In the genomic region with DNA sequence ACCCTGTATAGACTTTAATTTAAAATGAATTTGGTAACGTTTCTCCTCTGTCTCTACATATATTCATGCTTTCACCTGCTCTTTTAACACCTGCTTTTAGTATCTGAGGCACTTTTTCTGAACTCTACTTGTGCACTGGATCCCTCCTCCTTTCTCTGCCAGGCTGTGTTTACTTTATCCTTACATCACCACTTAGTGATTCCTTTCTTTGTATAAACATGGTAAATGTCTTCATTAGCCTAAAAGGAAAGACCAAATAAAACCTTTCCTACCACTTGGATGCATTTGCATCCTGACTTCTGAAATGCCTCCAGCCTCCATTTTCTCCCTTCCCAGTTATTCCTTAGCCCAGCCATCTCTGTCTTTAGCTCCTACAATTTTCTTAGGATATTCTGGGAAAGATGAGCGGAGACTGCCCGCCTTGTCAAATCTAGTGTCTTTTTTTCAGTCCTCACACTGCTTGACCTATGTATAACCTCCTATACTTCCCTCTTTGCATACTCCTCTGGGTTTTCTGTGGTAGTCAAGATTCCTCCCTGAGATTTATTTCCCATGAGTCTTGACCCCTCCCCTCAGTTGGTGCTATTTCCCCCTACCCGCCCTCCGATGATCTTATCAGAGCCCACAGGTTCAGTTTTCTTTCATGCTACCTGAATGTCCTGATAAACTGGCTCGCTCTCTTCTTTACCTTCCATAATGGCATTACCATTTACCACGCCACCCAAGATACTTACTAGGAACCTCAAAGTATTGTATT, we compare ENCODE assay signal across 11 cellular contexts. TPM values are rescaled to one million over a fixed set of nuclear protein-coding genes. Genes with fewer than 3 reads are reported as not detected.
DNase-seq lines count a peak whose midpoint lies in the region; ATAC-seq and TF ChIP-seq lines count a peak whose summit lies in the region.
"Had no signal": no experiment of that assay in that cellular context is flagged by ENCODE, and none has a peak within 500 bp of the region (broad histone marks: within the 10 kb centered on the region; RNA-seq: fewer than 3 reads in every experiment).

No MANE protein-coding gene starts in this region.

- BruUV-seq in Calu3 (replicated peaks; lab: Mats Ljungman, UMichigan): no TSS peak

- peak overlapping the region; percentile 4 for H3K27ac ChIP-seq in HUES48 (ENCODE audit: low read depth, low read length)
- H3K27ac ChIP-seq in right lobe of liver: peak overlapping the region in 1 of 3 donors; percentile 7
- H3K27ac ChIP-seq in aorta (ENCODE audit: low read depth in 1 of 2, low read length in 2 of 2): no peak overlapping the region
- H3K27ac ChIP-seq in CD4-positive, alpha-beta memory T cell (ENCODE audit: low read depth, low read length): no peak overlapping the region

- peaks cover 12% of the 10 kb centered on the region for H3K4me1 Mint-ChIP-seq in Calu3 (ENCODE audit: low read depth, unreplicated experiment)
- peaks cover 18% of the 10 kb centered on the region for H3K4me1 Mint-ChIP-seq in activated naive CD8-positive, alpha-beta T cell treated with anti-CD3 and anti-CD28 coated beads, Interleukin-2, amount 50 U/mL, for 24 hours
- H3K4me1 Mint-ChIP-seq in CD4-positive, alpha-beta memory T cell: peaks cover 0 to 4% (median 0%) of the 10 kb centered on the region in 4 donors

- POLR2A ChIA-PET in CD4-positive, alpha-beta memory T cell (lab: Charles Lee; ENCODE audit: partially characterized antibody): no interaction called here

- CTCF ChIA-PET in Calu3 (lab: Charles Lee): interaction anchor here (0.8 kb wide), 1 partner anchor 9 kb away, joined by 4 read pairs; no protein-coding TSS in a partner anchor
- CTCF ChIA-PET in CD4-positive, alpha-beta memory T cell (lab: Charles Lee; ENCODE audit: partially characterized antibody): no interaction called here

- no peak overlapping the region for H3K4me3 Mint-ChIP-seq in Calu3 (ENCODE audit: low read depth, unreplicated experiment)
- no peak overlapping the region for H3K4me3 Mint-ChIP-seq in activated naive CD8-positive, alpha-beta T cell treated with anti-CD3 and anti-CD28 coated beads, Interleukin-2, amount 50 U/mL, for 24 hours
- no peak overlapping the region for H3K4me3 Mint-ChIP-seq in CD4-positive, alpha-beta memory T cell

- H3K27me3 ChIP-seq in HUES48 (ENCODE audit: control insufficient read depth, insufficient read depth, low read length) (no peaks in the 10 kb centered on the region), right lobe of liver (no peaks in the 10 kb centered on the region), aorta (ENCODE audit: control insufficient read depth in 1 of 2, insufficient read depth in 2 of 2, low read length in 1 of 2) (no peaks in the 10 kb centered on the region)
- no peaks in the 10 kb centered on the region for H3K27me3 ChIP-seq in CD4-positive, alpha-beta memory T cell (ENCODE audit: insufficient read depth, low read length)
- H3K27me3 ChIP-seq: dorsolateral prefrontal cortex had no signal

- H3K4me3 ChIP-seq in HUES48 (ENCODE audit: low read depth, low read length) (no peak overlapping the region; the same call in 1 of the 2 replicates), right lobe of liver (no peak overlapping the region), aorta (ENCODE audit: low read length in 2 of 2) (no peak overlapping the region)
- no peak overlapping the region for H3K4me3 ChIP-seq in CD4-positive, alpha-beta memory T cell (ENCODE audit: low read length in 2 of 2)
- H3K4me3 ChIP-seq: dorsolateral prefrontal cortex had no signal

- no peaks in the 10 kb centered on the region for H3K9me3 Mint-ChIP-seq in Calu3 (ENCODE audit: low read depth, unreplicated experiment)
- H3K9me3 Mint-ChIP-seq in activated naive CD8-positive, alpha-beta T cell treated with anti-CD3 and anti-CD28 coated beads, Interleukin-2, amount 50 U/mL, for 24 hours: peaks cover 19% of the 10 kb centered on the region
- H3K9me3 Mint-ChIP-seq in CD4-positive, alpha-beta memory T cell: no peaks in the 10 kb centered on the region

- no peak for TF ChIP-seq CTCF in Calu3 (IDR thresholded peaks at IDR 0.05; ENCODE audit: unreplicated experiment)
- no peak for TF ChIP-seq CTCF in right lobe of liver (IDR thresholded peaks at IDR 0.05)

- TF ChIP-seq POLR2A in right lobe of liver (IDR thresholded peaks at IDR 0.05): no peak

- H3K4me1 ChIP-seq in HUES48 (ENCODE audit: control insufficient read depth, insufficient read depth, low read length): peaks cover 13% of the 10 kb centered on the region
- H3K4me1 ChIP-seq in right lobe of liver: no peaks in the 10 kb centered on the region
- no peaks in the 10 kb centered on the region for H3K4me1 ChIP-seq in aorta (ENCODE audit: control insufficient read depth in 1 of 2, insufficient read depth in 2 of 2, low read length in 2 of 2)
- H3K4me1 ChIP-seq in CD4-positive, alpha-beta memory T cell (ENCODE audit: insufficient read depth, low read length): no peaks in the 10 kb centered on the region

- ATAC-seq in activated naive CD8-positive, alpha-beta T cell treated with anti-CD3 and anti-CD28 coated beads, Interleukin-2, amount 50 U/mL, for 24 hours: no peak
- ATAC-seq in right lobe of liver (peak; percentile 54 to 87 (median 77)), aorta (ENCODE audit: low FRiP score) (no peak)

- no peak overlapping the region for H3K9ac ChIP-seq in HUES48 (ENCODE audit: low read depth, low read length)

- H3K27ac Mint-ChIP-seq in Calu3 (ENCODE audit: unreplicated experiment): peak overlapping the region; percentile 3
- H3K27ac Mint-ChIP-seq in activated naive CD8-positive, alpha-beta T cell treated with anti-CD3 and anti-CD28 coated beads, Interleukin-2, amount 50 U/mL, for 24 hours: peak overlapping the region; percentile 34
- peak overlapping the region in 2 of 7 donors; percentile 8 to 80 for H3K27ac Mint-ChIP-seq in CD4-positive, alpha-beta memory T cell

- intact Hi-C loops in Calu3 (cut with micrococcal nuclease; ENCODE audit: unreplicated experiment) (no loop called here), right lobe of liver (cut with DNase I) (no loop called here), aorta (cut with DNase I) (no loop called here)
- intact Hi-C loops in CD4-positive, alpha-beta memory T cell (cut with micrococcal nuclease): no loop called here

- WGBS in right lobe of liver (ENCODE audit: insufficient coverage, low coverage, low lambda C conversion rate, missing lambda C conversion rate): 74% methylated on average over 7 of the region's 7 CpGs
- 77 to 83% methylated on average over 7 of the region's 7 CpGs for WGBS in aorta, 2 donors

- H3K36me3 ChIP-seq in HUES48 (ENCODE audit: control insufficient read depth, insufficient read depth, low read length) (peaks cover 10% of the 10 kb centered on the region; the same call in 1 of the 2 replicates), right lobe of liver (peaks cover 0 to 31% (median 10%) of the 10 kb centered on the region in 4 donors), aorta (ENCODE audit: control insufficient read depth in 1 of 2, insufficient read depth in 2 of 2, low read length in 1 of 2) (peaks cover 0 to 10% of the 10 kb centered on the region in 2 donors)
- peaks cover 30% of the 10 kb centered on the region for H3K36me3 ChIP-seq in CD4-positive, alpha-beta memory T cell (ENCODE audit: insufficient read depth, low read length)

- no peaks in the 10 kb centered on the region for H3K27me3 Mint-ChIP-seq in Calu3 (ENCODE audit: unreplicated experiment)
- no peaks in the 10 kb centered on the region for H3K27me3 Mint-ChIP-seq in activated naive CD8-positive, alpha-beta T cell treated with anti-CD3 and anti-CD28 coated beads, Interleukin-2, amount 50 U/mL, for 24 hours
- H3K27me3 Mint-ChIP-seq in CD4-positive, alpha-beta memory T cell: no peaks in the 10 kb centered on the region

- peaks cover 25% of the 10 kb centered on the region for H3K36me3 Mint-ChIP-seq in Calu3 (ENCODE audit: insufficient read depth, unreplicated experiment)
- H3K36me3 Mint-ChIP-seq in activated naive CD8-positive, alpha-beta T cell treated with anti-CD3 and anti-CD28 coated beads, Interleukin-2, amount 50 U/mL, for 24 hours (ENCODE audit: low read depth): peaks cover 68% of the 10 kb centered on the region
- H3K36me3 Mint-ChIP-seq in CD4-positive, alpha-beta memory T cell: peaks cover 45 to 50% of the 10 kb centered on the region in 2 donors

- H3K9me3 ChIP-seq in HUES48 (ENCODE audit: control insufficient read depth, insufficient read depth, low read length) (no peaks in the 10 kb centered on the region), right lobe of liver (no peaks in the 10 kb centered on the region), aorta (ENCODE audit: control insufficient read depth, low read length) (no peaks in the 10 kb centered on the region)
- no peaks in the 10 kb centered on the region for H3K9me3 ChIP-seq in CD4-positive, alpha-beta memory T cell (ENCODE audit: control insufficient read depth in 1 of 2, low read length in 2 of 2)

- DNase-seq in Calu3 (no peak), right lobe of liver (no peak), hepatic stellate cell (ENCODE audit: low spot score) (no peak), aorta (no peak), DMS 273 treated with DMSO at 0.1 percent for 48 hours (lab: John Stamatoyannopoulos, UW) (no peak)
- DNase-seq in activated naive CD8-positive, alpha-beta T cell treated with anti-CD3 and anti-CD28 coated beads, Interleukin-2, amount 50 U/mL, for 24 hours: no peak
- no peak for DNase-seq in CD4-positive, alpha-beta memory T cell
- DNase-seq: dorsolateral prefrontal cortex, NCI-H1092, SW 1271 had no signal

RNA-seq across cellular contexts. Expression of a gene that starts 44.8 kb away (rescaled TPM):
- total RNA-seq in Calu3 (2022) (20.3 and 23.4 TPM in 2 replicates), right lobe of liver (1 to 10 TPM; 3.5 to 7.5 (median 5.0) TPM), aorta (10 to 100 TPM; 16.0 to 23.8 TPM)
- polyA plus RNA-seq in aorta: 1 to 10 TPM in 1 of 2 donors, under 1 TPM in 1; 0.74 to 1.4 TPM
- total RNA-seq in CD4-positive, alpha-beta memory T cell: 10 to 100 TPM; 26.5 to 28.0 TPM
- polyA plus RNA-seq in CD4-positive, alpha-beta memory T cell: 10 to 100 TPM in 1 of 2 donors, 1 to 10 TPM in 1; 3.8 to 12.3 TPM

Comparison
In these comparisons a context has a peak if more than half of its experiments do, and no peak if none do; other contexts are left out.
1. ATAC-seq: peak in right lobe of liver (4 of 4); none in activated naive CD8-positive, alpha-beta T cell treated with anti-CD3 and anti-CD28 coated beads, Interleukin-2, amount 50 U/mL, for 24 hours (single experiment) and aorta (single experiment).